ENCODE assay signal across 1 cellular context in the genomic region with DNA sequence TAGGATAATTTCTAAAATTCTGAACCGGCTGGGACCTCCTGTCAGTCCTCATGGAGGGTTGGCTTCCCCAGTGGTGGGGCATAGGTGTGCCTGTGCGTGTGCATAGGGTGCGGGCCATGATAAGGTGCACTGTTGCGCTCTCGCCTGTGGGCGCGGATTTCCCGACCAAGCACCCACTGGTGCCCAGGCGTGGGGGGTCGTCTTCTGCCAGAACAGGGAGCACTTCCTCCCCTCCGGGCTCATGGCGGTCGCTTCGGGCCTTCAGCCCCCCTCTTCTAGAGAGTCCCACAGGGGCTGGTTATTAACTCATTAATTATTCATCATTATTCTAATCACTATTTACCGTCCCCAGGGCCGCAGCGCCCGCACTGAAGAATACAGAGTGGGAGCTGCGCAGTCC.
TF ChIP-seq lines count a peak whose summit lies in the region.

No MANE protein-coding gene starts in this region.

TF ChIP-seq in K562, 482 proteins besides CTCF, POLR2A, EP300 and RAD21:
- TF ChIP-seq POLR2G (IDR thresholded peaks at IDR 0.05; ENCODE audit: low read depth, low read length) (0 out of 2 replicates have a peak, but pooled peaks have one; percentile 36), BRD9 (IDR thresholded peaks at IDR 0.05; ENCODE audit: low read depth, partially characterized antibody) (no peak), NR4A1 (CRISPR knock-in tag; IDR thresholded peaks at IDR 0.05) (no peak), NR4A1 (tag; IDR thresholded peaks at IDR 0.05) (no peak)
